In the genomic region with DNA sequence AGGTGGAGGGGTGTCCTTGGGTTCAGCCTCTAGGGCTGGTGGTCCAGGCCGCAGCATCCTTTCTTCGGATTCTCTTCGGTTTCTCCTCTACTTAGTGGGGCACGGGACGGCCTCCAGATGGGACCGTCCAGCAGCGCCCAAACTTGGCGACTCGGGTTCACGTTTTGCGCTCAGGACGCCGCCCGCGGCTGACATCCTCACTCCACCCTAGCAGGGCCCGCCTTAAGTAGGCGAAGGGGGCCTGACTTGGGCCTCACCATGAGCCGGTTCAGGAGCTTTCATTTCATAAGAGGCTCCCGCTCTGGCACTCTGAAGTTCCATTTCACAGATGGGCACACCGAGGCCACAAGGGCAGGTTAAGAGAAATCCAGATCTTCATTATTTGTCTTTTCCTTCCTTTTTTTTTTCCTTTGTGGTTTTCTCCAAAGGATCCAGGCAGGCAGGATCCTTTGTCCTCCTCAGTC, we compare ENCODE assay signal across 8 cellular contexts.
A peak's percentile ranks its signal among the peaks of the same experiment; 100 is the strongest.
DNase-seq lines count a peak whose midpoint lies in the region; ATAC-seq lines count a peak whose summit lies in the region.

No MANE protein-coding gene starts in this region.

- H3K27ac ChIP-seq in BLaER1 (no peak overlapping the region), thymus (ENCODE audit: low read depth) (no peak overlapping the region)

- H3K4me2 ChIP-seq in BLaER1, result peak overlapping the region; percentile 100

- CTCF ChIA-PET in activated CD4-positive, alpha-beta memory T cell treated with anti-CD3 and anti-CD28 coated beads for 36 hours (lab: Charles Lee), result interaction anchor here (1.1 kb wide), 1 partner anchor 195 kb away, joined by 3 read pairs; no protein-coding TSS in a partner anchor

- no peaks in the 10 kb centered on the region for H3K9me3 Mint-ChIP-seq in activated CD4-positive, alpha-beta memory T cell treated with anti-CD3 and anti-CD28 coated beads for 36 hours
- no peaks in the 10 kb centered on the region for H3K9me3 Mint-ChIP-seq in immature natural killer cell

- 57% methylated on average over 20 of the region's 20 CpGs for WGBS in thymus

- no peak for DNase-seq in activated CD4-positive, alpha-beta memory T cell treated with anti-CD3 and anti-CD28 coated beads for 36 hours
- DNase-seq in immature natural killer cell (no peak), activated gamma-delta T cell (lab: John Stamatoyannopoulos, UW) (no peak)

- ATAC-seq in GM21723 (IDR thresholded peaks at IDR 0.05; ENCODE audit: unreplicated experiment), result peak; percentile 17
- ATAC-seq in HG02840 (IDR thresholded peaks at IDR 0.05; ENCODE audit: low FRiP score, unreplicated experiment), result no peak
- no peak for ATAC-seq in GM18519 (IDR thresholded peaks at IDR 0.05; ENCODE audit: low FRiP score, unreplicated experiment)

- peak overlapping the region; percentile 70 for H3K4me3 Mint-ChIP-seq in activated CD4-positive, alpha-beta memory T cell treated with anti-CD3 and anti-CD28 coated beads for 36 hours
- peak overlapping the region; percentile 72 to 81 (median 78) for H3K4me3 Mint-ChIP-seq in immature natural killer cell

- intact Hi-C loops in activated CD4-positive, alpha-beta memory T cell treated with anti-CD3 and anti-CD28 coated beads for 36 hours (cut with micrococcal nuclease), result loop anchor here (5.0 kb wide), 2 partner anchors 45 to 90 kb away; no protein-coding TSS in a partner anchor

- H3K36me3 ChIP-seq in BLaER1 (no peaks in the 10 kb centered on the region), thymus (ENCODE audit: control insufficient read depth, insufficient read depth) (no peaks in the 10 kb centered on the region)

- peak overlapping the region; percentile 71 for H3K4me3 ChIP-seq in BLaER1
- H3K4me3 ChIP-seq in thymus (ENCODE audit: low read length), result peak overlapping the region; percentile 53

- H3K9me3 ChIP-seq in BLaER1 (no peaks in the 10 kb centered on the region), thymus (ENCODE audit: control insufficient read depth) (no peaks in the 10 kb centered on the region)

- no peaks in the 10 kb centered on the region for H3K36me3 Mint-ChIP-seq in activated CD4-positive, alpha-beta memory T cell treated with anti-CD3 and anti-CD28 coated beads for 36 hours
- H3K36me3 Mint-ChIP-seq in immature natural killer cell, result no peaks in the 10 kb centered on the region

- no peaks in the 10 kb centered on the region for H4K20me1 ChIP-seq in BLaER1

- H3K4me1 ChIP-seq in BLaER1 (peaks cover 36% of the 10 kb centered on the region), thymus (ENCODE audit: control insufficient read depth, insufficient read depth, low read length) (peaks cover 12% of the 10 kb centered on the region)

- H3K4me1 Mint-ChIP-seq in activated CD4-positive, alpha-beta memory T cell treated with anti-CD3 and anti-CD28 coated beads for 36 hours (ENCODE audit: low read depth), result peaks cover 16% of the 10 kb centered on the region
- peaks cover 16 to 18% of the 10 kb centered on the region in 2 donors for H3K4me1 Mint-ChIP-seq in immature natural killer cell

- peaks cover 22% of the 10 kb centered on the region for H3K27me3 Mint-ChIP-seq in activated CD4-positive, alpha-beta memory T cell treated with anti-CD3 and anti-CD28 coated beads for 36 hours
- peaks cover 14 to 30% (median 24%) of the 10 kb centered on the region in 3 donors for H3K27me3 Mint-ChIP-seq in immature natural killer cell (ENCODE audit: low read depth in 3 of 3)

- H3K9ac ChIP-seq in BLaER1, result peak overlapping the region; percentile 70; the same call in 1 of the 2 replicates

- peak overlapping the region; percentile 69 for H3K27ac Mint-ChIP-seq in activated CD4-positive, alpha-beta memory T cell treated with anti-CD3 and anti-CD28 coated beads for 36 hours
- peak overlapping the region in 3 of 6 donors; percentile 57 to 79 (median 76) for H3K27ac Mint-ChIP-seq in immature natural killer cell

- POLR2A ChIA-PET in activated CD4-positive, alpha-beta memory T cell treated with anti-CD3 and anti-CD28 coated beads for 36 hours (lab: Charles Lee), result no interaction called here

- peaks cover 34% of the 10 kb centered on the region for H3K27me3 ChIP-seq in BLaER1
- H3K27me3 ChIP-seq in thymus (ENCODE audit: control insufficient read depth, insufficient read depth), result peaks cover 3% of the 10 kb centered on the region
